11 cellular contexts compared by ENCODE assay signal in the genomic region with DNA sequence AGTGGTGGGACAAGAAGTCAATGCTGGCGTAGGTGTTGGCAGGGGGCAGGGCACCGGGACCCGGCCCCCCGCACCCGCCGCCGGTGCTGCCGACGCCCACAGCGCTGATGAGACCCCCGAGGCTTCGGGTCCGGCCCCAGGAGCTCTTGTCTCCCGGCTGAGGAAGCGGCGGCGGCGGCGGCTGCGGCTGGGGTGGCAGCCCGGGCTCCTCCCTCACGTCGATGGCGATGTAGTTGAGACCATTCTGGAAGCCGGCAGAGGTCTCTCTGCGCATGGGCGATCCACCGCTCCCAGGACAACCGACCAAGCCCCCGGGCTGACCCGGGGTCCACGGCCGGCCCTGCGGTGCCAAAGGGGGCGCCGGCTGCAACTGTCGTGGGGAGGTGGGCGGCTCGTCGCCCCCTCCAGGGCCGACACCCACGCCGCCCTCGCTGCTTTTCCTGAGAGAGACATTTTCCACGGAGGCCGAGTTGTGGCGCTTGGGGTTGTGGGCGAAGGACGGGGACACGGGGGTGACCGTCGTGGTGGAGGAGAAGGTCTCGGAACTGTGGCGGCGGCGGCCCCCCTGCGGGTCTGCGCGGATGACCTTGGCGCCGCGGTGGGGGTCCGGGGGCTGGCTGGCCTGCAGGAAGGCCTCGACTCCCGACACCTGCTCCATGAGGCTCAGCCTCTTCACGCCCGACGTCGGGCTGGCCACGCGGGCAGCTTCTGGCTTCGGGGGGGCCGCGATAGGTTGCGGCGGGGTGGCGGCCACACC. TPM values are rescaled to one million over a fixed set of nuclear protein-coding genes. Genes with fewer than 3 reads are reported as not detected.
DNase-seq lines count a peak whose midpoint lies in the region; ATAC-seq and TF ChIP-seq lines count a peak whose summit lies in the region.
"Had no signal": no experiment of that assay in that cellular context is flagged by ENCODE, and none has a peak within 500 bp of the region (broad histone marks: within the 10 kb centered on the region; RNA-seq: fewer than 3 reads in every experiment).

No MANE protein-coding gene starts in this region.

- no peaks in the 10 kb centered on the region for H3F3A ChIP-seq in GM23338 (replicated peaks; ENCODE audit: low read depth)

- H3K27me3 Mint-ChIP-seq in GM23338 (ENCODE audit: insufficient read depth, low read depth, poor library complexity): peaks cover 2% of the 10 kb centered on the region
- H3K27me3 Mint-ChIP-seq in activated T-cell treated with anti-CD3 and anti-CD28 coated beads, Interleukin-2, amount 50 U/mL, for 72 hours (ENCODE audit: low read depth): no peaks in the 10 kb centered on the region

- no peak overlapping the region for H3K4me3 Mint-ChIP-seq in GM23338
- H3K4me3 Mint-ChIP-seq in activated T-cell treated with anti-CD3 and anti-CD28 coated beads, Interleukin-2, amount 50 U/mL, for 72 hours: no peak overlapping the region
- H3K4me3 Mint-ChIP-seq: activated CD8-positive, alpha-beta T cell treated with anti-CD3 and anti-CD28 coated beads, Interleukin-2, amount 10 ng/mL, durations not matched to agents 7 days and 5 days had no signal

- H3K9me3 ChIP-seq in ascending aorta: no peaks in the 10 kb centered on the region
- H3K9me3 ChIP-seq in gastroesophageal sphincter: no peaks in the 10 kb centered on the region
- H3K9me3 ChIP-seq in HAP-1: no peaks in the 10 kb centered on the region

- H3K36me3 Mint-ChIP-seq in GM23338 (ENCODE audit: low read depth): peaks cover 14% of the 10 kb centered on the region; the same call in 2 of the 3 replicates
- peaks cover 0 to 1% of the 10 kb centered on the region in 2 donors for H3K36me3 Mint-ChIP-seq in activated T-cell treated with anti-CD3 and anti-CD28 coated beads, Interleukin-2, amount 50 U/mL, for 72 hours (ENCODE audit: insufficient read depth in 2 of 2)

- TF ChIP-seq CTCF in GM23338 (conservative IDR thresholded peaks at IDR 0.05; ENCODE audit: low read depth in 2 of 2) (no peak), ascending aorta (IDR thresholded peaks at IDR 0.05) (no peak), gastroesophageal sphincter (IDR thresholded peaks at IDR 0.05) (no peak)

- DNase-seq in GM23338 (ENCODE audit: low spot score) (no peak), ascending aorta (ENCODE audit: low spot score in 2 of 2) (no peak), HAP-1 (ENCODE audit: low spot score in 2 of 2) (no peak), NCI-H82 treated with DMSO at 0.1 percent for 48 hours (lab: John Stamatoyannopoulos, UW; ENCODE audit: unreplicated experiment) (no peak)
- no peak for DNase-seq in activated T-cell treated with anti-CD3 and anti-CD28 coated beads, Interleukin-2, amount 50 U/mL, for 72 hours
- DNase-seq: activated CD8-positive, alpha-beta T cell treated with anti-CD3 and anti-CD28 coated beads, Interleukin-2, amount 10 ng/mL, durations not matched to agents 7 days and 5 days; NCI-H2081 treated with DMSO at 0.1 percent for 48 hours had no signal

- ATAC-seq in GM23338: no peak
- ATAC-seq in gastroesophageal sphincter: no peak
- ATAC-seq in GM18517 (IDR thresholded peaks at IDR 0.05; ENCODE audit: unreplicated experiment): no peak
- no peak for ATAC-seq in activated T-cell treated with anti-CD3 and anti-CD28 coated beads, Interleukin-2, amount 50 U/mL, for 72 hours (replicated peaks in 1 of 2)
- ATAC-seq: activated CD8-positive, alpha-beta T cell treated with anti-CD3 and anti-CD28 coated beads, Interleukin-2, amount 10 ng/mL, durations not matched to agents 7 days and 5 days had no signal

- no peak overlapping the region for H2AFZ ChIP-seq in GM23338

- no peaks in the 10 kb centered on the region for H3K9me2 ChIP-seq in GM23338 (ENCODE audit: insufficient read depth)

- TF ChIP-seq EP300 in gastroesophageal sphincter (IDR thresholded peaks at IDR 0.05): no peak

- H3K4me1 ChIP-seq in GM23338 (ENCODE audit: insufficient read depth) (peaks cover 42% of the 10 kb centered on the region), ascending aorta (peaks cover 11 to 24% of the 10 kb centered on the region in 2 donors), gastroesophageal sphincter (peaks cover 0 to 66% (median 6%) of the 10 kb centered on the region in 3 donors), HAP-1 (peaks cover 27% of the 10 kb centered on the region)

- peak; percentile 13 to 17 for TF ChIP-seq POLR2A in gastroesophageal sphincter (IDR thresholded peaks at IDR 0.05)

- H3K27ac ChIP-seq in GM23338 (ENCODE audit: low read depth) (no peak overlapping the region), ascending aorta (peak overlapping the region; percentile 9 to 81), gastroesophageal sphincter (peak overlapping the region; percentile 25 to 98 (median 70)), skin epidermis (peak overlapping the region in 9 of 21 experiments; percentile 2 to 71 (median 62))

- H3K4me1 Mint-ChIP-seq in GM23338: peaks cover 39% of the 10 kb centered on the region
- peaks cover 42% of the 10 kb centered on the region for H3K4me1 Mint-ChIP-seq in activated T-cell treated with anti-CD3 and anti-CD28 coated beads, Interleukin-2, amount 50 U/mL, for 72 hours (ENCODE audit: low read depth)

- no CpG with 5 or more reads among the region's 77 CpGs for WGBS in gastroesophageal sphincter (ENCODE audit: low coverage in 1 of 2), 2 donors

- H3K79me2 ChIP-seq in GM23338 (replicated peaks; ENCODE audit: insufficient read depth): peaks cover 53% of the 10 kb centered on the region

- H3K4me3 ChIP-seq in GM23338 (peak overlapping the region; percentile 44), ascending aorta (peak overlapping the region; percentile 85), gastroesophageal sphincter (peak overlapping the region; percentile 45 to 82), skin epidermis (peak overlapping the region; percentile 18 to 49 (median 27)), HAP-1 (no peak overlapping the region)

- H3K4me2 ChIP-seq in GM23338: peak overlapping the region; percentile 75; the same call in 1 of the 2 replicates

- intact Hi-C loops in ascending aorta (cut with DNase I): loop anchor here (10.0 kb wide), 2 partner anchors 397 to 1567 kb away; a partner anchor contains a TSS

- H3K36me3 ChIP-seq in GM23338 (ENCODE audit: insufficient read depth) (no peaks in the 10 kb centered on the region), ascending aorta (peaks cover 35 to 55% of the 10 kb centered on the region in 2 donors), gastroesophageal sphincter (peaks cover 0 to 47% of the 10 kb centered on the region in 2 donors), HAP-1 (replicated peaks) (no peaks in the 10 kb centered on the region)

- H4K20me1 ChIP-seq in GM23338 (replicated peaks; ENCODE audit: insufficient read depth): peaks cover 28% of the 10 kb centered on the region

- no peaks in the 10 kb centered on the region for H3K9me3 Mint-ChIP-seq in GM23338
- no peaks in the 10 kb centered on the region for H3K9me3 Mint-ChIP-seq in activated T-cell treated with anti-CD3 and anti-CD28 coated beads, Interleukin-2, amount 50 U/mL, for 72 hours
- H3K9me3 Mint-ChIP-seq: nephron had no signal

- in situ Hi-C loops in HAP-1 (cut with MboI; ENCODE audit: low sequenced_read_pairs): no loop called here

- H3K27me3 ChIP-seq in GM23338 (ENCODE audit: insufficient read depth) (no peaks in the 10 kb centered on the region), ascending aorta (no peaks in the 10 kb centered on the region), gastroesophageal sphincter (no peaks in the 10 kb centered on the region), HAP-1 (ENCODE audit: low read depth) (no peaks in the 10 kb centered on the region)

- no peak overlapping the region for H3K27ac Mint-ChIP-seq in GM23338
- H3K27ac Mint-ChIP-seq in activated T-cell treated with anti-CD3 and anti-CD28 coated beads, Interleukin-2, amount 50 U/mL, for 72 hours: no peak overlapping the region
- H3K27ac Mint-ChIP-seq: activated CD8-positive, alpha-beta T cell treated with anti-CD3 and anti-CD28 coated beads, Interleukin-2, amount 10 ng/mL, durations not matched to agents 7 days and 5 days had no signal

RNA-seq across cellular contexts. Expression of a gene that starts 4.1 kb away (rescaled TPM):
- total RNA-seq in GM23338 (2014; rRNA removed; shearing (Covaris generic)): 12.4 and 14.5 TPM in 2 replicates
- polyA plus RNA-seq in GM23338 (2016; fragmentation: Nextera tagmentation; extraction: Ambion mirVana): 3.6 and 4.0 TPM in 2 replicates
- total RNA-seq in ascending aorta (42.4 TPM), gastroesophageal sphincter (10 to 100 TPM; 29.8 to 69.3 (median 49.4) TPM)
- total RNA-seq in activated T-cell treated with anti-CD3 and anti-CD28 coated beads, Interleukin-2, amount 50 U/mL, for 72 hours: 1 to 10 TPM; 5.4 to 5.6 TPM
